ENCODE assay signal across 20 cellular contexts in genomic region chr10:90130321-90131086, GRCh38.
DNase-seq lines count a peak whose midpoint lies in the region; ATAC-seq and TF ChIP-seq lines count a peak whose summit lies in the region.
"Had no signal": no experiment of that assay in that cellular context is flagged by ENCODE, and none has a peak within 500 bp of the region (broad histone marks: within the 10 kb centered on the region; RNA-seq: fewer than 3 reads in every experiment).

No MANE protein-coding gene starts in this region.

- intact Hi-C loops in ovary (cut with DNase I), result no loop called here

- H3K4me1 ChIP-seq in foreskin keratinocyte (no peaks in the 10 kb centered on the region), ovary (ENCODE audit: insufficient read depth) (no peaks in the 10 kb centered on the region)
- H3K4me1 ChIP-seq: BE2C, sigmoid colon had no signal

- H3K36me3 ChIP-seq in ovary, result no peaks in the 10 kb centered on the region
- H3K36me3 ChIP-seq: BE2C, sigmoid colon, thoracic aorta had no signal

- H3K27ac ChIP-seq in foreskin keratinocyte (no peak overlapping the region), ovary (no peak overlapping the region)
- H3K27ac ChIP-seq: sigmoid colon, thoracic aorta had no signal

- TF ChIP-seq CTCF in foreskin keratinocyte (conservative IDR thresholded peaks at IDR 0.05) (no peak), ovary (IDR thresholded peaks at IDR 0.05) (no peak), omental fat pad (IDR thresholded peaks at IDR 0.05) (no peak)

- no peak overlapping the region for H3K4me3 ChIP-seq in ovary
- H3K4me3 ChIP-seq: sigmoid colon, thoracic aorta had no signal

- TF ChIP-seq EP300 in ovary (IDR thresholded peaks at IDR 0.05), result no peak

- no peak for DNase-seq in foreskin keratinocyte
- DNase-seq in NCI-H1048 (lab: John Stamatoyannopoulos, UW), result no peak
- no peak for DNase-seq in ovary
- DNase-seq in omental fat pad (ENCODE audit: low spot score), result no peak
- DNase-seq: activated CD4-positive, alpha-beta memory T cell treated with anti-CD3 and anti-CD28 coated beads, Interleukin-2, amount 10 ng/mL, durations not matched to agents 7 days and 5 days; activated T-cell treated with anti-CD3 and anti-CD28 coated beads, Interleukin-2, amount 50 U/mL, for 48 hours; BE2C; central memory CD4-positive, alpha-beta T cell; effector CD4-positive, alpha-beta T cell; hippocampal formation; left colon; NCI-H526 treated with DMSO at 0.1 percent for 48 hours; sigmoid colon; stimulated activated CD4-positive, alpha-beta T cell treated with anti-CD3 and anti-CD28 coated beads, Interleukin-2, amount 100 ng/mL, for 48 hours; stimulated activated CD8-positive, alpha-beta memory T cell treated with anti-CD3 and anti-CD28 coated beads, Interleukin-4, amount 100 ng/mL, for 48 hours had no signal

- peaks cover 0 to 10% of the 10 kb centered on the region in 2 donors for H3K9me3 ChIP-seq in ovary
- H3K9me3 ChIP-seq: BE2C had no signal

- H3K27me3 ChIP-seq in foreskin keratinocyte (no peaks in the 10 kb centered on the region), ovary (no peaks in the 10 kb centered on the region)
- H3K27me3 ChIP-seq: BE2C, sigmoid colon had no signal

- WGBS in ovary, 3 donors, result 77 to 88% (median 78%) methylated on average over 2 of the region's 2 CpGs

- ATAC-seq in GM18868 (IDR thresholded peaks at IDR 0.05; ENCODE audit: unreplicated experiment) (peak; percentile 72), GM21576 (IDR thresholded peaks at IDR 0.05; ENCODE audit: unreplicated experiment) (peak; percentile 77), HG02973 (IDR thresholded peaks at IDR 0.05; ENCODE audit: unreplicated experiment) (peak; percentile 76), foreskin keratinocyte (no peak), omental fat pad (ENCODE audit: low FRiP score) (no peak)
- ATAC-seq: left colon, Panc1 had no signal

- no peak for TF ChIP-seq POLR2A in ovary (IDR thresholded peaks at IDR 0.05)

Comparison
In these comparisons a context has a peak if more than half of its experiments do, and no peak if none do; other contexts are left out.
1. ATAC-seq: peak in GM18868 (single experiment), GM21576 (single experiment) and HG02973 (single experiment); none in foreskin keratinocyte (single experiment) and omental fat pad (single experiment).